8 cellular contexts compared by ENCODE assay signal in genomic region chr6:45421700-45422540, GRCh38. TPM values are rescaled to one million over a fixed set of nuclear protein-coding genes. Genes with fewer than 3 reads are reported as not detected.
DNase-seq lines count a peak whose midpoint lies in the region; ATAC-seq and TF ChIP-seq lines count a peak whose summit lies in the region.

No MANE protein-coding gene starts in this region.

- H3K27me3 Mint-ChIP-seq in stimulated activated naive B cell treated with anti-CD40 and anti-IgM and Interleukin-4, amounts not matched to agents 10 μg/mL and 1 μg/mL and 100 μg/mL, for 72 hours, result peaks cover 33 to 44% of the 10 kb centered on the region in 2 donors

- no peaks in the 10 kb centered on the region for H3K36me3 ChIP-seq in mucosa of descending colon (ENCODE audit: low read depth)

- peak overlapping the region; percentile 31 for H3K4me3 ChIP-seq in mucosa of descending colon

- H3K9me3 Mint-ChIP-seq in stimulated activated naive B cell treated with anti-CD40 and anti-IgM and Interleukin-4, amounts not matched to agents 10 μg/mL and 1 μg/mL and 100 μg/mL, for 72 hours, result no peaks in the 10 kb centered on the region

- peak overlapping the region; percentile 93 to 97 for H3K4me3 Mint-ChIP-seq in stimulated activated naive B cell treated with anti-CD40 and anti-IgM and Interleukin-4, amounts not matched to agents 10 μg/mL and 1 μg/mL and 100 μg/mL, for 72 hours

- no peak for TF ChIP-seq POLR2A in erythroblast (IDR thresholded peaks at IDR 0.05; ENCODE audit: low read length)

- H3K4me1 Mint-ChIP-seq in stimulated activated naive B cell treated with anti-CD40 and anti-IgM and Interleukin-4, amounts not matched to agents 10 μg/mL and 1 μg/mL and 100 μg/mL, for 72 hours, result peaks cover 35 to 58% of the 10 kb centered on the region in 2 donors

- H3K4me1 ChIP-seq in mucosa of descending colon (ENCODE audit: low read depth), result peaks cover 16% of the 10 kb centered on the region

- H3K27ac Mint-ChIP-seq in stimulated activated naive B cell treated with anti-CD40 and anti-IgM and Interleukin-4, amounts not matched to agents 10 μg/mL and 1 μg/mL and 100 μg/mL, for 72 hours, result peak overlapping the region; percentile 94

- DNase-seq in SHP77 (lab: John Stamatoyannopoulos, UW) (peak; percentile 35 to 52), SHP77 treated with DMSO at 0.1 percent for 48 hours (lab: John Stamatoyannopoulos, UW) (no peak), NCI-H82 (lab: John Stamatoyannopoulos, UW) (peak; percentile 81), activated T-cell treated with anti-CD3 and anti-CD28 coated beads for 24 hours (ENCODE audit: low read depth) (peak; percentile 47), erythroblast (lab: John Stamatoyannopoulos, UW) (peak; percentile 25 to 48), mucosa of descending colon (peak; percentile 48 to 78 (median 70))
- DNase-seq in stimulated activated naive B cell treated with anti-CD40 and anti-IgM and Interleukin-4, amounts not matched to agents 10 μg/mL and 1 μg/mL and 100 μg/mL, for 72 hours, result peak; percentile 6

- no peak for TF ChIP-seq CTCF in mucosa of descending colon (IDR thresholded peaks at IDR 0.05)

- intact Hi-C loops in mucosa of descending colon (cut with DNase I, micrococcal nuclease), result no loop called here

- peaks cover 0 to 3% of the 10 kb centered on the region in 2 donors for H3K36me3 Mint-ChIP-seq in stimulated activated naive B cell treated with anti-CD40 and anti-IgM and Interleukin-4, amounts not matched to agents 10 μg/mL and 1 μg/mL and 100 μg/mL, for 72 hours

- no peaks in the 10 kb centered on the region for H3K9me3 ChIP-seq in mucosa of descending colon

- ATAC-seq in mucosa of descending colon (peak; percentile 61), HG03439 (IDR thresholded peaks at IDR 0.05; ENCODE audit: unreplicated experiment) (no peak)
- peak in 1 of 2 donors; percentile 16 for ATAC-seq in stimulated activated naive B cell treated with anti-CD40 and anti-IgM and Interleukin-4, amounts not matched to agents 10 μg/mL and 1 μg/mL and 100 μg/mL, for 72 hours (replicated peaks)

RNA-seq across cellular contexts. Expression of gene SUPT3H, which starts 44.2 kb away (rescaled TPM):
- 1 to 10 TPM; 3.0 to 8.1 (median 3.5) TPM for total RNA-seq in mucosa of descending colon
